10 cellular contexts compared by ENCODE assay signal in genomic region chr4:147749811-147750321, GRCh38. TPM values are rescaled to one million over a fixed set of nuclear protein-coding genes. Genes with fewer than 3 reads are reported as not detected.
DNase-seq lines count a peak whose midpoint lies in the region; ATAC-seq and TF ChIP-seq lines count a peak whose summit lies in the region.
"Had no signal": no experiment of that assay in that cellular context is flagged by ENCODE, and none has a peak within 500 bp of the region (broad histone marks: within the 10 kb centered on the region; RNA-seq: fewer than 3 reads in every experiment).

No MANE protein-coding gene starts in this region.

- H4K20me1 ChIP-seq in SU-DHL-6 (ENCODE audit: low read depth, low read length): no peaks in the 10 kb centered on the region

- H3K4me3 ChIP-seq in SU-DHL-6 (ENCODE audit: insufficient read depth, low read length, poor library complexity, severe bottlenecking) (no peak overlapping the region), aorta (ENCODE audit: low read length in 2 of 2) (no peak overlapping the region), tibial nerve (no peak overlapping the region)
- H3K4me3 ChIP-seq: gastroesophageal sphincter had no signal

- H3K9me3 ChIP-seq in SU-DHL-6 (ENCODE audit: insufficient read depth, low read length) (no peaks in the 10 kb centered on the region), aorta (ENCODE audit: control insufficient read depth, low read length) (no peaks in the 10 kb centered on the region), tibial nerve (no peaks in the 10 kb centered on the region)
- H3K9me3 ChIP-seq: gastroesophageal sphincter had no signal

- no peaks in the 10 kb centered on the region for H3K79me2 ChIP-seq in SU-DHL-6 (ENCODE audit: insufficient read depth, low read length)

- H3K9ac ChIP-seq in SU-DHL-6 (ENCODE audit: low read length): no peak overlapping the region

- H3K9me2 ChIP-seq in SU-DHL-6 (replicated peaks; ENCODE audit: insufficient read depth, low read length): no peaks in the 10 kb centered on the region

- TF ChIP-seq EP300 in tibial nerve (IDR thresholded peaks at IDR 0.05): no peak

- H3K27me3 ChIP-seq in SU-DHL-6 (ENCODE audit: low read length) (no peaks in the 10 kb centered on the region), aorta (ENCODE audit: control insufficient read depth in 1 of 2, insufficient read depth in 2 of 2, low read length in 1 of 2) (no peaks in the 10 kb centered on the region), tibial nerve (no peaks in the 10 kb centered on the region)
- H3K27me3 ChIP-seq: gastroesophageal sphincter had no signal

- H3K27ac ChIP-seq in SU-DHL-6 (ENCODE audit: low read depth, low read length): no peak overlapping the region
- no peak overlapping the region for H3K27ac ChIP-seq in aorta (ENCODE audit: low read depth in 1 of 2, low read length in 2 of 2)
- H3K27ac ChIP-seq in tibial nerve: peak overlapping the region in 1 of 4 donors; percentile 24
- H3K27ac ChIP-seq: gastroesophageal sphincter had no signal

- peak overlapping the region; percentile 40 for H3K4me2 ChIP-seq in SU-DHL-6 (ENCODE audit: low read depth, low read length, poor library complexity, severe bottlenecking)

- H3K36me3 ChIP-seq in SU-DHL-6 (ENCODE audit: low read length) (no peaks in the 10 kb centered on the region), aorta (ENCODE audit: control insufficient read depth in 1 of 2, insufficient read depth in 2 of 2, low read length in 1 of 2) (no peaks in the 10 kb centered on the region), tibial nerve (no peaks in the 10 kb centered on the region)

- ATAC-seq in GM18517 (IDR thresholded peaks at IDR 0.05; ENCODE audit: unreplicated experiment) (peak; percentile 97), GM21528 (IDR thresholded peaks at IDR 0.05; ENCODE audit: low FRiP score, unreplicated experiment) (peak; percentile 93), HG03159 (IDR thresholded peaks at IDR 0.05; ENCODE audit: unreplicated experiment) (peak; percentile 98), aorta (ENCODE audit: low FRiP score) (no peak)
- ATAC-seq: gastroesophageal sphincter, Panc1 had no signal

- intact Hi-C loops in aorta (cut with DNase I): no loop called here

- DNase-seq in GOT3 (lab: John Stamatoyannopoulos, UW) (no peak), NAMALWA (ENCODE audit: low spot score) (no peak), aorta (no peak), tibial nerve (ENCODE audit: low spot score in 2 of 2) (no peak)

- H3K4me1 ChIP-seq in aorta (ENCODE audit: control insufficient read depth in 1 of 2, insufficient read depth in 2 of 2, low read length in 2 of 2) (peaks cover 5 to 7% of the 10 kb centered on the region in 2 donors), tibial nerve (peaks cover 0 to 63% (median 14%) of the 10 kb centered on the region in 4 donors)

- no peaks in the 10 kb centered on the region for H3F3A ChIP-seq in SU-DHL-6 (ENCODE audit: insufficient read depth)

- TF ChIP-seq CTCF in SU-DHL-6 (IDR thresholded peaks at IDR 0.05; ENCODE audit: insufficient read depth, low read length, poor library complexity, severe bottlenecking) (no peak), tibial nerve (IDR thresholded peaks at IDR 0.05) (no peak)

- no peak for TF ChIP-seq POLR2A in tibial nerve (IDR thresholded peaks at IDR 0.05)

- 34 to 41% methylated on average over 3 of the region's 3 CpGs for WGBS in aorta, 2 donors
- WGBS in tibial nerve, 2 donors: 45 to 47% methylated on average over 3 of the region's 3 CpGs

- no peak overlapping the region for H2AFZ ChIP-seq in SU-DHL-6 (ENCODE audit: low read depth, low read length, severe bottlenecking)

RNA-seq across cellular contexts. Expression of gene ARHGAP10, which starts 18.0 kb away (rescaled TPM):
- total RNA-seq in aorta: 10 to 100 TPM; 57.3 to 94.5 TPM
- polyA plus RNA-seq in aorta: 10 to 100 TPM; 47.3 to 69.7 TPM
- 100 to 1,000 TPM; 131 to 217 (median 206) TPM for total RNA-seq in tibial nerve
